1 cellular context compared by ENCODE assay signal in the genomic region with DNA sequence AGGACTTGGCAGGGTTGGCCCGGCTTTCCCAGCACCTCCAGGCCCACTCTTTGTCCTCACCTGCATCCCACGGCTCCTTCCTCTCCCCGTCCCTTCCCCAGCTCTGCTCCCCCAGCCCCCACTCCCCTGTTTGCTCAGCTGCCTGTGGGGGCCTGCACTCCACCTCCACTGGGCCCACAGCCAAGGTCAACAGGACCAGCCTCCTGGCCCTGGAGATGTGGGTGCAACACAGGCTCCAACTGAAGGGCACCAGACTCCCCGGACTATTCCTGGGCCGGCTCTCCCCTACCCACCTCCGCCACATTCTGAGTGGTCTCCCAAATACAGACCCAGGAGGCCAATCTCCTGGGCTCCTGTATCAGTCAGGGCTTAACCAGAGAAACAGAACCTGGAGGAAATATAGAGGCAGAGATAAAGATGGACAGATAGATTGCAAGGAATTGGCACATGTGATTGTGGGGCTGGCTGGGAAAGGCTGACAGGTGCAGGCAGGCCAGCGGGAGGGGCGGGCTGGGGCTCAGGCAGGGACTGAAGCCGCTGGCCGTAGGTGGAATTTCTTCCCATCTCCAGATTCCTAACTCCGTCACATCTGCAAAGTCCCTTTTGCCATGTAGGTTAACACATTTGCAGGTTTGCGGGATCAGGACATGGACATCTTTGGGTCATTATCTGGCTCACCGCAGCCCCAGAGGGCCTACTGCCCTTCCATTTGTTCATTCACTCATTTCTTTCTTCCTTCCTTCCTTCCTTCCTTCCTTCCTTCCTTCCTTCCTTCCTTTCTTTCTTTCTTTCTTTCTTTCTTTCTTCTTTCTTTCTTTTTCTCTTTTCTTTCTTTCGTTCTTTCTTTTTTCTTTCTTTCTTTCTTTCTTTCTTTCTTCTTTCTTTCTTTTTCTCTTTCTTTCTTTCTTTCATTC.
A peak's percentile ranks its signal among the peaks of the same experiment; 100 is the strongest.
TF ChIP-seq lines count a peak whose summit lies in the region.

No MANE protein-coding gene starts in this region.

TF ChIP-seq in HepG2, 621 proteins besides CTCF, POLR2A, EP300 and RAD21 (continued from another document and continues in another):
- TF ChIP-seq, protein P1, sequence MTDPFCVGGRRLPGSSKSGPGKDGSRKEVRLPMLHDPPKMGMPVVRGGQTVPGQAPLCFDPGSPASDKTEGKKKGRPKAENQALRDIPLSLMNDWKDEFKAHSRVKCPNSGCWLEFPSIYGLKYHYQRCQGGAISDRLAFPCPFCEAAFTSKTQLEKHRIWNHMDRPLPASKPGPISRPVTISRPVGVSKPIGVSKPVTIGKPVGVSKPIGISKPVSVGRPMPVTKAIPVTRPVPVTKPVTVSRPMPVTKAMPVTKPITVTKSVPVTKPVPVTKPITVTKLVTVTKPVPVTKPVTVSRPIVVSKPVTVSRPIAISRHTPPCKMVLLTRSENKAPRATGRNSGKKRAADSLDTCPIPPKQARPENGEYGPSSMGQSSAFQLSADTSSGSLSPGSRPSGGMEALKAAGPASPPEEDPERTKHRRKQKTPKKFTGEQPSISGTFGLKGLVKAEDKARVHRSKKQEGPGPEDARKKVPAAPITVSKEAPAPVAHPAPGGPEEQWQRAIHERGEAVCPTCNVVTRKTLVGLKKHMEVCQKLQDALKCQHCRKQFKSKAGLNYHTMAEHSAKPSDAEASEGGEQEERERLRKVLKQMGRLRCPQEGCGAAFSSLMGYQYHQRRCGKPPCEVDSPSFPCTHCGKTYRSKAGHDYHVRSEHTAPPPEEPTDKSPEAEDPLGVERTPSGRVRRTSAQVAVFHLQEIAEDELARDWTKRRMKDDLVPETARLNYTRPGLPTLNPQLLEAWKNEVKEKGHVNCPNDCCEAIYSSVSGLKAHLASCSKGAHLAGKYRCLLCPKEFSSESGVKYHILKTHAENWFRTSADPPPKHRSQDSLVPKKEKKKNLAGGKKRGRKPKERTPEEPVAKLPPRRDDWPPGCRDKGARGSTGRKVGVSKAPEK (CRISPR knock-in tag; IDR thresholded peaks at IDR 0.05; ENCODE audit: borderline replicate concordance) = peak; percentile 92; the same call in 1 of the 2 replicates
- peak; percentile 82 for TF ChIP-seq HNF4A (CRISPR knock-in tag; IDR thresholded peaks at IDR 0.05)
- TF ChIP-seq, protein P2, sequence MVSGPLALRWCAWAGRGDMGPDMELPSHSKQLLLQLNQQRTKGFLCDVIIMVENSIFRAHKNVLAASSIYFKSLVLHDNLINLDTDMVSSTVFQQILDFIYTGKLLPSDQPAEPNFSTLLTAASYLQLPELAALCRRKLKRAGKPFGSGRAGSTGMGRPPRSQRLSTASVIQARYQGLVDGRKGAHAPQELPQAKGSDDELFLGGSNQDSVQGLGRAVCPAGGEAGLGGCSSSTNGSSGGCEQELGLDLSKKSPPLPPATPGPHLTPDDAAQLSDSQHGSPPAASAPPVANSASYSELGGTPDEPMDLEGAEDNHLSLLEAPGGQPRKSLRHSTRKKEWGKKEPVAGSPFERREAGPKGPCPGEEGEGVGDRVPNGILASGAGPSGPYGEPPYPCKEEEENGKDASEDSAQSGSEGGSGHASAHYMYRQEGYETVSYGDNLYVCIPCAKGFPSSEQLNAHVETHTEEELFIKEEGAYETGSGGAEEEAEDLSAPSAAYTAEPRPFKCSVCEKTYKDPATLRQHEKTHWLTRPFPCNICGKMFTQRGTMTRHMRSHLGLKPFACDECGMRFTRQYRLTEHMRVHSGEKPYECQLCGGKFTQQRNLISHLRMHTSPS (CRISPR knock-in tag; IDR thresholded peaks at IDR 0.05; ENCODE audit: low read depth) = peak; percentile 81
- TF ChIP-seq RARA (CRISPR knock-in tag; IDR thresholded peaks at IDR 0.05) = peak; percentile 93
- TF ChIP-seq KLF15 (CRISPR knock-in tag; IDR thresholded peaks at IDR 0.05; ENCODE audit: borderline replicate concordance) = no peak
- TF ChIP-seq HMG20A (CRISPR knock-in tag; IDR thresholded peaks at IDR 0.05; ENCODE audit: borderline replicate concordance) = peak; percentile 78
- TF ChIP-seq, protein P3, sequence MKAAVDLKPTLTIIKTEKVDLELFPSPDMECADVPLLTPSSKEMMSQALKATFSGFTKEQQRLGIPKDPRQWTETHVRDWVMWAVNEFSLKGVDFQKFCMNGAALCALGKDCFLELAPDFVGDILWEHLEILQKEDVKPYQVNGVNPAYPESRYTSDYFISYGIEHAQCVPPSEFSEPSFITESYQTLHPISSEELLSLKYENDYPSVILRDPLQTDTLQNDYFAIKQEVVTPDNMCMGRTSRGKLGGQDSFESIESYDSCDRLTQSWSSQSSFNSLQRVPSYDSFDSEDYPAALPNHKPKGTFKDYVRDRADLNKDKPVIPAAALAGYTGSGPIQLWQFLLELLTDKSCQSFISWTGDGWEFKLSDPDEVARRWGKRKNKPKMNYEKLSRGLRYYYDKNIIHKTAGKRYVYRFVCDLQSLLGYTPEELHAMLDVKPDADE (CRISPR knock-in tag; IDR thresholded peaks at IDR 0.05) = no peak
- TF ChIP-seq NFKBIZ (CRISPR knock-in tag; IDR thresholded peaks at IDR 0.05) = peak; percentile 68
- no peak for TF ChIP-seq NFYC (CRISPR knock-in tag; IDR thresholded peaks at IDR 0.05)
- TF ChIP-seq, protein P4, sequence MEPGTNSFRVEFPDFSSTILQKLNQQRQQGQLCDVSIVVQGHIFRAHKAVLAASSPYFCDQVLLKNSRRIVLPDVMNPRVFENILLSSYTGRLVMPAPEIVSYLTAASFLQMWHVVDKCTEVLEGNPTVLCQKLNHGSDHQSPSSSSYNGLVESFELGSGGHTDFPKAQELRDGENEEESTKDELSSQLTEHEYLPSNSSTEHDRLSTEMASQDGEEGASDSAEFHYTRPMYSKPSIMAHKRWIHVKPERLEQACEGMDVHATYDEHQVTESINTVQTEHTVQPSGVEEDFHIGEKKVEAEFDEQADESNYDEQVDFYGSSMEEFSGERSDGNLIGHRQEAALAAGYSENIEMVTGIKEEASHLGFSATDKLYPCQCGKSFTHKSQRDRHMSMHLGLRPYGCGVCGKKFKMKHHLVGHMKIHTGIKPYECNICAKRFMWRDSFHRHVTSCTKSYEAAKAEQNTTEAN (CRISPR knock-in tag; conservative IDR thresholded peaks at IDR 0.05) = no peak
- no peak for TF ChIP-seq ZFYVE20 (CRISPR knock-in tag; IDR thresholded peaks at IDR 0.05; ENCODE audit: borderline replicate concordance, low read depth)
- peak; percentile 69; the same call in 1 of the 2 replicates for TF ChIP-seq KLF6 (CRISPR knock-in tag; IDR thresholded peaks at IDR 0.05)
- no peak for TF ChIP-seq KLF13 (CRISPR knock-in tag; IDR thresholded peaks at IDR 0.05)
- peak; percentile 69 for TF ChIP-seq TAF15 (IDR thresholded peaks at IDR 0.05; ENCODE audit: low read depth, low read length, poor library complexity, severe bottlenecking)
- no peak for TF ChIP-seq DNMT3B (CRISPR knock-in tag; conservative IDR thresholded peaks at IDR 0.05)
- TF ChIP-seq, protein P5, sequence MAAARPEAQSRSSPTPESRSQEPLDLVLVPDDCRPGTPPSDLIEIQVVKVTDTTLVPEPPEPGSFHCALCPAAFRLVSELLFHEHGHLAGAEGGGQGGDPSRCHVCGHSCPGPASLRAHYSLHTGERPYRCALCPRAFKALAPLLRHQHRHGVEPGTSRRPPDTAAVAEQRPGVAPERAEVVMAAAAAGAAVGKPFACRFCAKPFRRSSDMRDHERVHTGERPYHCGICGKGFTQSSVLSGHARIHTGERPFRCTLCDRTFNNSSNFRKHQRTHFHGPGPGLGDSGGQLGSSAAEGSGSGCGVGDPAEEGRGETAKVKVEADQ (CRISPR knock-in tag; IDR thresholded peaks at IDR 0.05; ENCODE audit: borderline replicate concordance) = no peak
- TF ChIP-seq MAFK (conservative IDR thresholded peaks at IDR 0.05 in 1 of 2, IDR thresholded peaks at IDR 0.05 in 1 of 2; ENCODE audit: low read length in 2 of 2) = no peak
- no peak for TF ChIP-seq ZKSCAN1 (IDR thresholded peaks at IDR 0.05; ENCODE audit: low read length)
- TF ChIP-seq, protein P6, sequence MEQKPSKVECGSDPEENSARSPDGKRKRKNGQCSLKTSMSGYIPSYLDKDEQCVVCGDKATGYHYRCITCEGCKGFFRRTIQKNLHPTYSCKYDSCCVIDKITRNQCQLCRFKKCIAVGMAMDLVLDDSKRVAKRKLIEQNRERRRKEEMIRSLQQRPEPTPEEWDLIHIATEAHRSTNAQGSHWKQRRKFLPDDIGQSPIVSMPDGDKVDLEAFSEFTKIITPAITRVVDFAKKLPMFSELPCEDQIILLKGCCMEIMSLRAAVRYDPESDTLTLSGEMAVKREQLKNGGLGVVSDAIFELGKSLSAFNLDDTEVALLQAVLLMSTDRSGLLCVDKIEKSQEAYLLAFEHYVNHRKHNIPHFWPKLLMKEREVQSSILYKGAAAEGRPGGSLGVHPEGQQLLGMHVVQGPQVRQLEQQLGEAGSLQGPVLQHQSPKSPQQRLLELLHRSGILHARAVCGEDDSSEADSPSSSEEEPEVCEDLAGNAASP (CRISPR knock-in tag; IDR thresholded peaks at IDR 0.05; ENCODE audit: borderline replicate concordance) = peak; percentile 72; the same call in 1 of the 2 replicates
- TF ChIP-seq, protein P7, sequence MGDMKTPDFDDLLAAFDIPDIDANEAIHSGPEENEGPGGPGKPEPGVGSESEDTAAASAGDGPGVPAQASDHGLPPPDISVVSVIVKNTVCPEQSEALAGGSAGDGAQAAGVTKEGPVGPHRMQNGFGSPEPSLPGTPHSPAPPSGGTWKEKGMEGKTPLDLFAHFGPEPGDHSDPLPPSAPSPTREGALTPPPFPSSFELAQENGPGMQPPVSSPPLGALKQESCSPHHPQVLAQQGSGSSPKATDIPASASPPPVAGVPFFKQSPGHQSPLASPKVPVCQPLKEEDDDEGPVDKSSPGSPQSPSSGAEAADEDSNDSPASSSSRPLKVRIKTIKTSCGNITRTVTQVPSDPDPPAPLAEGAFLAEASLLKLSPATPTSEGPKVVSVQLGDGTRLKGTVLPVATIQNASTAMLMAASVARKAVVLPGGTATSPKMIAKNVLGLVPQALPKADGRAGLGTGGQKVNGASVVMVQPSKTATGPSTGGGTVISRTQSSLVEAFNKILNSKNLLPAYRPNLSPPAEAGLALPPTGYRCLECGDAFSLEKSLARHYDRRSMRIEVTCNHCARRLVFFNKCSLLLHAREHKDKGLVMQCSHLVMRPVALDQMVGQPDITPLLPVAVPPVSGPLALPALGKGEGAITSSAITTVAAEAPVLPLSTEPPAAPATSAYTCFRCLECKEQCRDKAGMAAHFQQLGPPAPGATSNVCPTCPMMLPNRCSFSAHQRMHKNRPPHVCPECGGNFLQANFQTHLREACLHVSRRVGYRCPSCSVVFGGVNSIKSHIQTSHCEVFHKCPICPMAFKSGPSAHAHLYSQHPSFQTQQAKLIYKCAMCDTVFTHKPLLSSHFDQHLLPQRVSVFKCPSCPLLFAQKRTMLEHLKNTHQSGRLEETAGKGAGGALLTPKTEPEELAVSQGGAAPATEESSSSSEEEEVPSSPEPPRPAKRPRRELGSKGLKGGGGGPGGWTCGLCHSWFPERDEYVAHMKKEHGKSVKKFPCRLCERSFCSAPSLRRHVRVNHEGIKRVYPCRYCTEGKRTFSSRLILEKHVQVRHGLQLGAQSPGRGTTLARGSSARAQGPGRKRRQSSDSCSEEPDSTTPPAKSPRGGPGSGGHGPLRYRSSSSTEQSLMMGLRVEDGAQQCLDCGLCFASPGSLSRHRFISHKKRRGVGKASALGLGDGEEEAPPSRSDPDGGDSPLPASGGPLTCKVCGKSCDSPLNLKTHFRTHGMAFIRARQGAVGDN (CRISPR knock-in tag; IDR thresholded peaks at IDR 0.05) = peak; percentile 93
- TF ChIP-seq ESRRA (CRISPR knock-in tag; IDR thresholded peaks at IDR 0.05; ENCODE audit: low read depth) = 0 out of 2 replicates have a peak, but pooled peaks have one; percentile 82
- TF ChIP-seq ZNF350 (CRISPR knock-in tag; IDR thresholded peaks at IDR 0.05; ENCODE audit: borderline replicate concordance, low read depth) = peak; percentile 80; the same call in 1 of the 2 replicates
- TF ChIP-seq, protein P8, sequence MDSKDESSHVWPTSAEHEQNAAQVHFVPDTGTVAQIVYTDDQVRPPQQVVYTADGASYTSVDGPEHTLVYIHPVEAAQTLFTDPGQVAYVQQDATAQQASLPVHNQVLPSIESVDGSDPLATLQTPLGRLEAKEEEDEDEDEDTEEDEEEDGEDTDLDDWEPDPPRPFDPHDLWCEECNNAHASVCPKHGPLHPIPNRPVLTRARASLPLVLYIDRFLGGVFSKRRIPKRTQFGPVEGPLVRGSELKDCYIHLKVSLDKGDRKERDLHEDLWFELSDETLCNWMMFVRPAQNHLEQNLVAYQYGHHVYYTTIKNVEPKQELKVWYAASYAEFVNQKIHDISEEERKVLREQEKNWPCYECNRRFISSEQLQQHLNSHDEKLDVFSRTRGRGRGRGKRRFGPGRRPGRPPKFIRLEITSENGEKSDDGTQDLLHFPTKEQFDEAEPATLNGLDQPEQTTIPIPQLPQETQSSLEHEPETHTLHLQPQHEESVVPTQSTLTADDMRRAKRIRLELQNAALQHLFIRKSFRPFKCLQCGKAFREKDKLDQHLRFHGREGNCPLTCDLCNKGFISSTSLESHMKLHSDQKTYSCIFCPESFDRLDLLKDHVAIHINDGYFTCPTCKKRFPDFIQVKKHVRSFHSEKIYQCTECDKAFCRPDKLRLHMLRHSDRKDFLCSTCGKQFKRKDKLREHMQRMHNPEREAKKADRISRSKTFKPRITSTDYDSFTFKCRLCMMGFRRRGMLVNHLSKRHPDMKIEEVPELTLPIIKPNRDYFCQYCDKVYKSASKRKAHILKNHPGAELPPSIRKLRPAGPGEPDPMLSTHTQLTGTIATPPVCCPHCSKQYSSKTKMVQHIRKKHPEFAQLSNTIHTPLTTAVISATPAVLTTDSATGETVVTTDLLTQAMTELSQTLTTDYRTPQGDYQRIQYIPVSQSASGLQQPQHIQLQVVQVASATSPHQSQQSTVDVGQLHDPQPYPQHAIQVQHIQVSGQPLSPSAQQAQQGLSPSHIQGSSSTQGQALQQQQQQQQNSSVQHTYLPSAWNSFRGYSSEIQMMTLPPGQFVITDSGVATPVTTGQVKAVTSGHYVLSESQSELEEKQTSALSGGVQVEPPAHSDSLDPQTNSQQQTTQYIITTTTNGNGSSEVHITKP (CRISPR knock-in tag; IDR thresholded peaks at IDR 0.05; ENCODE audit: low read depth) = 0 out of 2 replicates have a peak, but pooled peaks have one; percentile 60
- peak; percentile 99 for TF ChIP-seq SP5 (CRISPR knock-in tag; IDR thresholded peaks at IDR 0.05; ENCODE audit: borderline replicate concordance, low read depth)
- 0 out of 2 replicates have a peak, but pooled peaks have one; percentile 38 for TF ChIP-seq GTF3A (CRISPR knock-in tag; conservative IDR thresholded peaks at IDR 0.05)
